8 cellular contexts compared by ENCODE assay signal in the genomic region with DNA sequence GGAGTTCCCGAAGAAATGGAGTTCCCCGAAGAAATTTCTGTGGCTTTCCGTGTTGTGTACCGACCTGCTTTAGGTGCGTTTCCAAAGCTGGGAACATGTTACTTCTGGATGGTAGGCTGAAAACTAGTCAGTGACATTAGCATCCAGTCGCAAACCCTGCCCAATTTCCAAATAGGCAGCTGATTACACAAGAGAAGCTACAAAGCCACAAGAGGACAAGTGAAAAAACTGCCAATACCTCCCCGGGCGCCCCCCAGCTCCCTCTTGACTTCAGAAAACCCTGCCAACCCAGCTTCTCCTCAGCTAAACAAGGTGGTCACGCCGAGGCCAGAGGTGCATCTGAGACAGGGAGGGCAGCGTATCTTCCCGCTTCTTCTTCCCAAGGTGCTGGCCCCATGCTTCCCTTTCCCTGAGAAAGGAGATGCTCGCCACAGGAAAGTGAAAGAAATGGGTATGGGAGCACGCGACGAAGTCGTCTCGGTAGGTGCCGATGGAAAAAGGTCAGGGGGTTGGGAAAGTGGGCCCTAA. TPM values are rescaled to one million over a fixed set of nuclear protein-coding genes. Genes with fewer than 3 reads are reported as not detected.
DNase-seq lines count a peak whose midpoint lies in the region; ATAC-seq and TF ChIP-seq lines count a peak whose summit lies in the region.

No MANE protein-coding gene starts in this region.

- intact Hi-C loops in activated naive CD4-positive, alpha-beta T cell treated with anti-CD3 and anti-CD28 coated beads for 36 hours (cut with micrococcal nuclease) = loop anchor here (1.0 to 2.0 kb wide), 5 partner anchors 51 to 288 kb away; a partner anchor contains a TSS
- intact Hi-C loops in heart right ventricle (cut with DNase I) (loop anchor here in 4 of 10 donors (2.0 to 10.0 kb wide), 3 partner anchors 70 to 72 kb away; a partner anchor contains a TSS), gastrocnemius medialis (cut with DNase I; ENCODE audit: low total_unique reads) (loop anchor here (5.0 kb wide), 1 partner anchor 72 kb away; a partner anchor contains a TSS)

- H3K36me3 ChIP-seq in heart right ventricle = peaks cover 0 to 37% (median 31%) of the 10 kb centered on the region in 9 donors
- peaks cover 3 to 37% of the 10 kb centered on the region in 2 donors for H3K36me3 ChIP-seq in gastrocnemius medialis

- DNase-seq in activated T-cell treated with anti-CD3 and anti-CD28 coated beads, Interleukin-2, amount 50 U/mL, for 24 hours = peak; percentile 51
- no peak for DNase-seq in activated T-cell treated with anti-CD3 and anti-CD28 coated beads, Interleukin-2, amount 50 U/mL, for 48 hours
- DNase-seq in MV-4-11 (lab: John Stamatoyannopoulos, UW) = peak; percentile 35
- no peak for DNase-seq in activated naive CD4-positive, alpha-beta T cell treated with anti-CD3 and anti-CD28 coated beads for 36 hours
- DNase-seq in heart right ventricle = no peak
- no peak for DNase-seq in gastrocnemius medialis
- DNase-seq in NCI-H510A treated with DMSO at 0.1 percent for 48 hours (lab: John Stamatoyannopoulos, UW) = no peak

- CTCF ChIA-PET in activated naive CD4-positive, alpha-beta T cell treated with anti-CD3 and anti-CD28 coated beads for 36 hours (lab: Charles Lee) = interaction anchor here (0.6 to 1.5 kb wide), 5 partner anchors 9 to 135 kb away, joined by 3 to 5 read pairs (median 4); a partner anchor contains a TSS

- no peaks in the 10 kb centered on the region for H3K9me3 ChIP-seq in heart right ventricle
- H3K9me3 ChIP-seq in gastrocnemius medialis = no peaks in the 10 kb centered on the region

- 24 to 25% methylated on average over 19 of the region's 19 CpGs for WGBS in heart right ventricle, 2 donors

- H3K27me3 ChIP-seq in heart right ventricle (no peaks in the 10 kb centered on the region), gastrocnemius medialis (no peaks in the 10 kb centered on the region)

- H3K4me3 ChIP-seq in heart right ventricle (peak overlapping the region; percentile 54 to 88 (median 78)), gastrocnemius medialis (peak overlapping the region; percentile 61 to 82 (median 72))

- H3K27ac ChIP-seq in heart right ventricle = peak overlapping the region in 9 of 10 donors; percentile 39 to 85 (median 76)
- H3K27ac ChIP-seq in gastrocnemius medialis = peak overlapping the region; percentile 8 to 65 (median 52)

- TF ChIP-seq POLR2A in gastrocnemius medialis (IDR thresholded peaks at IDR 0.05) = no peak

- in situ Hi-C loops in gastrocnemius medialis (cut with MboI; ENCODE audit: low sequenced_read_pairs in 4 of 4) = no loop called here

- no peaks in the 10 kb centered on the region for H3K9me3 Mint-ChIP-seq in activated T-cell treated with anti-CD3 and anti-CD28 coated beads, Interleukin-2, amount 50 U/mL, for 24 hours
- H3K9me3 Mint-ChIP-seq in activated naive CD4-positive, alpha-beta T cell treated with anti-CD3 and anti-CD28 coated beads for 36 hours = no peaks in the 10 kb centered on the region

- peak overlapping the region; percentile 98 for H3K27ac Mint-ChIP-seq in activated T-cell treated with anti-CD3 and anti-CD28 coated beads, Interleukin-2, amount 50 U/mL, for 24 hours
- peak overlapping the region; percentile 94 for H3K27ac Mint-ChIP-seq in activated naive CD4-positive, alpha-beta T cell treated with anti-CD3 and anti-CD28 coated beads for 36 hours

- H3K36me3 Mint-ChIP-seq in activated T-cell treated with anti-CD3 and anti-CD28 coated beads, Interleukin-2, amount 50 U/mL, for 24 hours (ENCODE audit: low read depth) = peaks cover 46% of the 10 kb centered on the region
- peaks cover 9% of the 10 kb centered on the region for H3K36me3 Mint-ChIP-seq in activated naive CD4-positive, alpha-beta T cell treated with anti-CD3 and anti-CD28 coated beads for 36 hours (ENCODE audit: low read depth)

- TF ChIP-seq CTCF in heart right ventricle (IDR thresholded peaks at IDR 0.05) (no peak), gastrocnemius medialis (IDR thresholded peaks at IDR 0.05 in 4 of 5, conservative IDR thresholded peaks at IDR 0.05 in 1 of 5) (no peak)

- peak overlapping the region; percentile 89 for H3K4me3 Mint-ChIP-seq in activated T-cell treated with anti-CD3 and anti-CD28 coated beads, Interleukin-2, amount 50 U/mL, for 24 hours
- peak overlapping the region; percentile 91 for H3K4me3 Mint-ChIP-seq in activated naive CD4-positive, alpha-beta T cell treated with anti-CD3 and anti-CD28 coated beads for 36 hours

- H3K27me3 Mint-ChIP-seq in activated T-cell treated with anti-CD3 and anti-CD28 coated beads, Interleukin-2, amount 50 U/mL, for 24 hours = no peaks in the 10 kb centered on the region
- H3K27me3 Mint-ChIP-seq in activated naive CD4-positive, alpha-beta T cell treated with anti-CD3 and anti-CD28 coated beads for 36 hours (ENCODE audit: low read depth) = no peaks in the 10 kb centered on the region

- peaks cover 30% of the 10 kb centered on the region for H3K4me1 Mint-ChIP-seq in activated T-cell treated with anti-CD3 and anti-CD28 coated beads, Interleukin-2, amount 50 U/mL, for 24 hours (ENCODE audit: low read depth)
- peaks cover 16% of the 10 kb centered on the region for H3K4me1 Mint-ChIP-seq in activated naive CD4-positive, alpha-beta T cell treated with anti-CD3 and anti-CD28 coated beads for 36 hours (ENCODE audit: low read depth)

- H3K4me1 ChIP-seq in heart right ventricle (peaks cover 0 to 14% (median 3%) of the 10 kb centered on the region in 9 donors), gastrocnemius medialis (peaks cover 0 to 4% of the 10 kb centered on the region in 2 donors)

- ATAC-seq in heart right ventricle = peak; percentile 35 to 65 (median 52)
- peak in 1 of 2 donors; percentile 59 for ATAC-seq in gastrocnemius medialis
- no peak for ATAC-seq in GM18520 (IDR thresholded peaks at IDR 0.05; ENCODE audit: unreplicated experiment)

RNA-seq across cellular contexts. Expression of a gene that starts 0.6 kb away (rescaled TPM):
- total RNA-seq in activated naive CD4-positive, alpha-beta T cell treated with anti-CD3 and anti-CD28 coated beads for 36 hours = 1 to 10 TPM; 1.3 to 2.2 TPM
- total RNA-seq in heart right ventricle = 1 to 10 TPM in 1 of 10 donors, under 1 TPM in 4, not detected in 5; 0.13 to 1.5 (median 0.44) TPM
- under 1 TPM; 0.04 to 0.88 TPM for polyA plus RNA-seq in heart right ventricle
- total RNA-seq in gastrocnemius medialis = not detected

RNA-seq across cellular contexts. Expression of a gene that starts 52.5 kb away (rescaled TPM):
- total RNA-seq in activated naive CD4-positive, alpha-beta T cell treated with anti-CD3 and anti-CD28 coated beads for 36 hours = 100 to 1,000 TPM; 123 to 127 TPM
- total RNA-seq in heart right ventricle (10 to 100 TPM; 39.3 to 65.2 (median 42.8) TPM), gastrocnemius medialis (100 to 1,000 TPM in 1 of 4 donors, 10 to 100 TPM in 3; 24.7 to 108 (median 35.2) TPM)
- polyA plus RNA-seq in heart right ventricle = 10 to 100 TPM; 17.0 to 81.6 TPM

Comparison
In these comparisons a context has a peak if more than half of its experiments do, and no peak if none do; other contexts are left out.
1. DNase-seq: peak in activated T-cell treated with anti-CD3 and anti-CD28 coated beads, Interleukin-2, amount 50 U/mL, for 24 hours (single experiment) and MV-4-11 (single experiment); none in activated T-cell treated with anti-CD3 and anti-CD28 coated beads, Interleukin-2, amount 50 U/mL, for 48 hours (0 of 2), activated naive CD4-positive, alpha-beta T cell treated with anti-CD3 and anti-CD28 coated beads for 36 hours (single experiment), heart right ventricle (0 of 2), gastrocnemius medialis (0 of 2) and NCI-H510A treated with DMSO at 0.1 percent for 48 hours (single experiment).